ENCODE assay signal across 22 cellular contexts in genomic region chr6:31543639-31544038, GRCh38. TPM values are rescaled to one million over a fixed set of nuclear protein-coding genes. Genes with fewer than 3 reads are reported as not detected.
DNase-seq lines count a peak whose midpoint lies in the region; ATAC-seq and TF ChIP-seq lines count a peak whose summit lies in the region.
"Had no signal": no experiment of that assay in that cellular context is flagged by ENCODE, and none has a peak within 500 bp of the region (broad histone marks: within the 10 kb centered on the region; RNA-seq: fewer than 3 reads in every experiment).

No MANE protein-coding gene starts in this region.

- no peak overlapping the region for H3K27ac Mint-ChIP-seq in activated naive CD4-positive, alpha-beta T cell treated with anti-CD3 and anti-CD28 coated beads, Interleukin-2, amount 10 ng/mL, durations not matched to agents 7 days and 5 days
- H3K27ac Mint-ChIP-seq in activated CD8-positive, alpha-beta T cell treated with anti-CD3 and anti-CD28 coated beads, Interleukin-2, amount 10 ng/mL, durations not matched to agents 7 days and 5 days = no peak overlapping the region
- no peak overlapping the region for H3K27ac Mint-ChIP-seq in MCF 10A (ENCODE audit: low read depth, unreplicated experiment)
- H3K27ac Mint-ChIP-seq: GM23338; stimulated activated naive CD8-positive, alpha-beta T cell treated with anti-CD3 and anti-CD28 coated beads, Interleukin-15, amount 100 ng/mL, for 72 hours had no signal

- H3K4me1 Mint-ChIP-seq in activated naive CD4-positive, alpha-beta T cell treated with anti-CD3 and anti-CD28 coated beads, Interleukin-2, amount 10 ng/mL, durations not matched to agents 7 days and 5 days = peaks cover 74% of the 10 kb centered on the region
- peaks cover 56% of the 10 kb centered on the region for H3K4me1 Mint-ChIP-seq in activated CD8-positive, alpha-beta T cell treated with anti-CD3 and anti-CD28 coated beads, Interleukin-2, amount 10 ng/mL, durations not matched to agents 7 days and 5 days (ENCODE audit: low read depth)
- H3K4me1 Mint-ChIP-seq in MCF 10A (ENCODE audit: insufficient read depth, unreplicated experiment) = peaks cover 36% of the 10 kb centered on the region

- no peak for DNase-seq in activated naive CD4-positive, alpha-beta T cell treated with anti-CD3 and anti-CD28 coated beads, Interleukin-2, amount 10 ng/mL, durations not matched to agents 7 days and 5 days
- no peak for DNase-seq in activated naive CD4-positive, alpha-beta T cell treated with anti-CD3 and anti-CD28 coated beads, Interleukin-2, amount 50 U/mL, for 16 hours
- DNase-seq in activated CD8-positive, alpha-beta T cell treated with anti-CD3 and anti-CD28 coated beads, Interleukin-2, amount 10 ng/mL, durations not matched to agents 7 days and 5 days = no peak
- DNase-seq in germinal center (ENCODE audit: low spot score) (no peak), MCF 10A (ENCODE audit: unreplicated experiment) (no peak)
- DNase-seq: activated CD4-positive, alpha-beta memory T cell treated with anti-CD3 and anti-CD28 coated beads, Interleukin-2, amount 10 ng/mL, durations not matched to agents 7 days and 5 days; aorta; CD8-positive, alpha-beta T cell; effector memory CD4-positive, alpha-beta T cell; hippocampal formation; kidney; NCI-H187 treated with DMSO at 0.1 percent for 48 hours; NCI-H446 treated with DMSO at 0.1 percent for 48 hours; retina; stimulated activated naive CD8-positive, alpha-beta T cell treated with anti-CD3 and anti-CD28 coated beads, Interleukin-15, amount 100 ng/mL, for 72 hours; T-helper 1 cell; WERI-Rb-1 had no signal

- no peak for ATAC-seq in activated CD8-positive, alpha-beta T cell treated with anti-CD3 and anti-CD28 coated beads, Interleukin-2, amount 10 ng/mL, durations not matched to agents 7 days and 5 days
- ATAC-seq: CD8-positive, alpha-beta T cell; GM23338; stimulated activated naive CD8-positive, alpha-beta T cell treated with anti-CD3 and anti-CD28 coated beads, Interleukin-15, amount 100 ng/mL, for 72 hours had no signal

- no peaks in the 10 kb centered on the region for H3K9me3 Mint-ChIP-seq in activated naive CD4-positive, alpha-beta T cell treated with anti-CD3 and anti-CD28 coated beads, Interleukin-2, amount 10 ng/mL, durations not matched to agents 7 days and 5 days
- H3K9me3 Mint-ChIP-seq in activated CD8-positive, alpha-beta T cell treated with anti-CD3 and anti-CD28 coated beads, Interleukin-2, amount 10 ng/mL, durations not matched to agents 7 days and 5 days (ENCODE audit: insufficient read depth) = no peaks in the 10 kb centered on the region
- H3K9me3 Mint-ChIP-seq in MCF 10A (ENCODE audit: unreplicated experiment) = no peaks in the 10 kb centered on the region
- H3K9me3 Mint-ChIP-seq: activated CD4-positive, alpha-beta memory T cell treated with anti-CD3 and anti-CD28 coated beads, Interleukin-2, amount 10 ng/mL, durations not matched to agents 7 days and 5 days; CD8-positive, alpha-beta T cell; GM23338; stimulated activated naive CD8-positive, alpha-beta T cell treated with anti-CD3 and anti-CD28 coated beads, Interleukin-15, amount 100 ng/mL, for 72 hours had no signal

- TF ChIP-seq CTCF in MCF 10A (IDR thresholded peaks at IDR 0.05; ENCODE audit: unreplicated experiment) = no peak

- POLR2A ChIA-PET in activated CD8-positive, alpha-beta T cell treated with anti-CD3 and anti-CD28 coated beads, Interleukin-2, amount 10 ng/mL, durations not matched to agents 7 days and 5 days (lab: Charles Lee) = interaction anchor here (1.0 to 1.6 kb wide), 2 partner anchors 76 to 79 kb away, joined by 4 to 5 read pairs; no protein-coding TSS in a partner anchor
- POLR2A ChIA-PET in MCF 10A (lab: Yijun Ruan, JAX) = interaction anchor here (1.2 to 6.8 kb wide), 8 partner anchors 12 to 117 kb away, joined by 3 to 173 read pairs (median 20); partner anchors contain the start of genes APOM, BAG6, C6orf47 and MICB

- peaks cover 28% of the 10 kb centered on the region for H3K36me3 Mint-ChIP-seq in activated naive CD4-positive, alpha-beta T cell treated with anti-CD3 and anti-CD28 coated beads, Interleukin-2, amount 10 ng/mL, durations not matched to agents 7 days and 5 days
- H3K36me3 Mint-ChIP-seq in activated CD8-positive, alpha-beta T cell treated with anti-CD3 and anti-CD28 coated beads, Interleukin-2, amount 10 ng/mL, durations not matched to agents 7 days and 5 days (ENCODE audit: low read depth) = peaks cover 33% of the 10 kb centered on the region
- H3K36me3 Mint-ChIP-seq in MCF 10A (ENCODE audit: insufficient read depth, unreplicated experiment) = peaks cover 30% of the 10 kb centered on the region

- peaks cover 40 to 61% (median 45%) of the 10 kb centered on the region in 3 donors for H3K4me1 ChIP-seq in skeletal muscle tissue (ENCODE audit: control insufficient read depth in 3 of 3, insufficient read depth in 3 of 3, low read length in 3 of 3)

- no TSS peak for BruUV-seq in MCF 10A (replicated peaks; lab: Mats Ljungman, UMichigan)

- peak overlapping the region; percentile 99 for H3K4me3 Mint-ChIP-seq in activated naive CD4-positive, alpha-beta T cell treated with anti-CD3 and anti-CD28 coated beads, Interleukin-2, amount 10 ng/mL, durations not matched to agents 7 days and 5 days
- peak overlapping the region; percentile 4 for H3K4me3 Mint-ChIP-seq in activated CD8-positive, alpha-beta T cell treated with anti-CD3 and anti-CD28 coated beads, Interleukin-2, amount 10 ng/mL, durations not matched to agents 7 days and 5 days
- no peak overlapping the region for H3K4me3 Mint-ChIP-seq in MCF 10A (ENCODE audit: unreplicated experiment)

- H3K9ac ChIP-seq in skeletal muscle tissue (ENCODE audit: low read depth in 1 of 3, low read length in 3 of 3) = peak overlapping the region in 2 of 3 donors; percentile 35 to 97

- no peak overlapping the region for H3K4me3 ChIP-seq in skeletal muscle tissue (ENCODE audit: low read length in 3 of 3)

- CTCF ChIA-PET in activated naive CD4-positive, alpha-beta T cell treated with anti-CD3 and anti-CD28 coated beads, Interleukin-2, amount 10 ng/mL, durations not matched to agents 7 days and 5 days (lab: Charles Lee) = interaction anchor here (5.9 kb wide), 1 partner anchor 54 kb away, joined by 31 read pairs; no protein-coding TSS in a partner anchor
- CTCF ChIA-PET in activated CD8-positive, alpha-beta T cell treated with anti-CD3 and anti-CD28 coated beads, Interleukin-2, amount 10 ng/mL, durations not matched to agents 7 days and 5 days (lab: Charles Lee) = interaction anchor here (3.9 to 16.9 kb wide), 3 partner anchors 8 to 53 kb away, joined by 20 to 676 read pairs (median 504); partner anchors contain the start of genes LST1, LTA, LTB and NCR3
- CTCF ChIA-PET in MCF 10A (lab: Yijun Ruan, JAX) = interaction anchor here (0.6 to 7.6 kb wide), 5 partner anchors 46 to 119 kb away, joined by 3 to 160 read pairs (median 5); no protein-coding TSS in a partner anchor

- intact Hi-C loops in MCF 10A (cut with micrococcal nuclease) = loop anchor here (2.0 to 10.0 kb wide), 2 partner anchors 145 to 231 kb away; partner anchors contain the start of gene VWA7

- no peaks in the 10 kb centered on the region for H3K9me3 ChIP-seq in skeletal muscle tissue (ENCODE audit: control insufficient read depth in 3 of 3, low read length in 3 of 3)

- H3K36me3 ChIP-seq in skeletal muscle tissue (ENCODE audit: control insufficient read depth in 3 of 3, insufficient read depth in 3 of 3, low read length in 3 of 3) = peaks cover 12 to 18% (median 17%) of the 10 kb centered on the region in 3 donors

- H3K27me3 ChIP-seq in skeletal muscle tissue (ENCODE audit: control insufficient read depth in 3 of 3, insufficient read depth in 3 of 3, low read length in 3 of 3) = no peaks in the 10 kb centered on the region

- no peak overlapping the region for H3K27ac ChIP-seq in skeletal muscle tissue (ENCODE audit: low read depth, low read length)

- H3K27me3 Mint-ChIP-seq in activated naive CD4-positive, alpha-beta T cell treated with anti-CD3 and anti-CD28 coated beads, Interleukin-2, amount 10 ng/mL, durations not matched to agents 7 days and 5 days = no peaks in the 10 kb centered on the region
- H3K27me3 Mint-ChIP-seq in activated CD8-positive, alpha-beta T cell treated with anti-CD3 and anti-CD28 coated beads, Interleukin-2, amount 10 ng/mL, durations not matched to agents 7 days and 5 days (ENCODE audit: low read depth) = no peaks in the 10 kb centered on the region
- H3K27me3 Mint-ChIP-seq in MCF 10A (ENCODE audit: insufficient read depth, unreplicated experiment) = no peaks in the 10 kb centered on the region
- H3K27me3 Mint-ChIP-seq: activated CD4-positive, alpha-beta memory T cell treated with anti-CD3 and anti-CD28 coated beads, Interleukin-2, amount 10 ng/mL, durations not matched to agents 7 days and 5 days; stimulated activated naive CD8-positive, alpha-beta T cell treated with anti-CD3 and anti-CD28 coated beads, Interleukin-15, amount 100 ng/mL, for 72 hours had no signal

RNA-seq across cellular contexts. Expression of gene DDX39B, which starts 1.8 kb away (rescaled TPM):
- total RNA-seq in activated CD8-positive, alpha-beta T cell treated with anti-CD3 and anti-CD28 coated beads, Interleukin-2, amount 10 ng/mL, durations not matched to agents 7 days and 5 days = 100 to 1,000 TPM; 477 to 488 TPM
- total RNA-seq in skeletal muscle tissue = 436 TPM
- 551 and 565 TPM in 2 replicates for total RNA-seq in MCF 10A (2022)

RNA-seq across cellular contexts. Expression of gene ATP6V1G2, which starts 2.8 kb away (rescaled TPM):
- 1 to 10 TPM; 2.5 TPM for total RNA-seq in activated CD8-positive, alpha-beta T cell treated with anti-CD3 and anti-CD28 coated beads, Interleukin-2, amount 10 ng/mL, durations not matched to agents 7 days and 5 days
- total RNA-seq in skeletal muscle tissue (1.0 TPM), MCF 10A (2022) (1.2 and 2.4 TPM in 2 replicates)

RNA-seq across cellular contexts. Expression of gene NFKBIL1, which starts 3.8 kb away (rescaled TPM):
- 10 to 100 TPM; 13.5 to 14.2 TPM for total RNA-seq in activated CD8-positive, alpha-beta T cell treated with anti-CD3 and anti-CD28 coated beads, Interleukin-2, amount 10 ng/mL, durations not matched to agents 7 days and 5 days
- total RNA-seq in skeletal muscle tissue (20.4 TPM), MCF 10A (2022) (25.2 and 30.3 TPM in 2 replicates)

RNA-seq across cellular contexts. Expression of gene MCCD1, which starts 14.9 kb away (rescaled TPM):
- not detected for total RNA-seq in activated CD8-positive, alpha-beta T cell treated with anti-CD3 and anti-CD28 coated beads, Interleukin-2, amount 10 ng/mL, durations not matched to agents 7 days and 5 days
- total RNA-seq in skeletal muscle tissue (not detected), MCF 10A (2022) (not detected in 2 replicates)
- total RNA-seq: activated CD4-positive, alpha-beta memory T cell treated with anti-CD3 and anti-CD28 coated beads, Interleukin-2, amount 10 ng/mL, durations not matched to agents 7 days and 5 days; aorta; CD8-positive, alpha-beta T cell; cerebellum; GM23338; mesenteric fat pad; urinary bladder had no signal

RNA-seq across cellular contexts. Expression of gene LTA, which starts 28.4 kb away (rescaled TPM):
- 10 to 100 TPM; 19.4 to 24.6 TPM for total RNA-seq in activated CD8-positive, alpha-beta T cell treated with anti-CD3 and anti-CD28 coated beads, Interleukin-2, amount 10 ng/mL, durations not matched to agents 7 days and 5 days
- total RNA-seq in skeletal muscle tissue (not detected), MCF 10A (2022) (not detected in 2 replicates)
- total RNA-seq: aorta, cerebellum, GM23338, mesenteric fat pad, urinary bladder had no signal
